ENCODE assay signal across 8 cellular contexts in genomic region chr3:189272500-189273119, GRCh38.
DNase-seq lines count a peak whose midpoint lies in the region; ATAC-seq and TF ChIP-seq lines count a peak whose summit lies in the region.

No MANE protein-coding gene starts in this region.

- intact Hi-C loops in left colon (cut with DNase I, micrococcal nuclease) = loop anchor here in 1 of 2 donors (10.0 kb wide), 1 partner anchor 672 kb away; no protein-coding TSS in a partner anchor
- intact Hi-C loops in esophagus muscularis mucosa (cut with DNase I) = no loop called here

- no peak overlapping the region for H3K27ac ChIP-seq in esophagus muscularis mucosa (replicated peaks in 1 of 4)

- 71% methylated on average over 4 of the region's 4 CpGs for WGBS in esophagus muscularis mucosa

- in situ Hi-C loops in SK-MEL-5 (cut with HindIII; ENCODE audit: low pct_unique_long_range_greater_than_20kb, low sequenced_read_pairs) = no loop called here

- TF ChIP-seq POLR2A in erythroblast (IDR thresholded peaks at IDR 0.05; ENCODE audit: low read length) = no peak
- TF ChIP-seq POLR2A in esophagus muscularis mucosa (IDR thresholded peaks at IDR 0.05; ENCODE audit: low read depth) = no peak

- DNase-seq in Daoy (ENCODE audit: low read depth) = peak; percentile 9
- DNase-seq in SK-MEL-5 (ENCODE audit: low read depth, low spot score) = peak; percentile 43
- peak; percentile 41 for DNase-seq in kidney glomerular epithelial cell (lab: John Stamatoyannopoulos, UW)
- DNase-seq in erythroblast (lab: John Stamatoyannopoulos, UW) = no peak
- no peak for DNase-seq in left colon
- no peak for DNase-seq in GM03348 (ENCODE audit: low spot score)
- no peak for DNase-seq in esophagus muscularis mucosa (ENCODE audit: extremely low spot score)

- no peak overlapping the region for H3K4me3 ChIP-seq in esophagus muscularis mucosa

- peaks cover 0 to 39% (median 20%) of the 10 kb centered on the region in 4 donors for H3K4me1 ChIP-seq in esophagus muscularis mucosa

- TF ChIP-seq EP300 in esophagus muscularis mucosa (IDR thresholded peaks at IDR 0.05) = no peak

- no peaks in the 10 kb centered on the region for H3K9me3 ChIP-seq in esophagus muscularis mucosa

- TF ChIP-seq CTCF in esophagus muscularis mucosa (IDR thresholded peaks at IDR 0.05) = no peak

- no peaks in the 10 kb centered on the region for H3K27me3 ChIP-seq in esophagus muscularis mucosa

- no peaks in the 10 kb centered on the region for H3K36me3 ChIP-seq in esophagus muscularis mucosa

- ATAC-seq in HG03520 (IDR thresholded peaks at IDR 0.05; ENCODE audit: unreplicated experiment) = peak; percentile 42
- no peak for ATAC-seq in left colon

Comparison
In these comparisons a context has a peak if more than half of its experiments do, and no peak if none do; other contexts are left out.
1. DNase-seq: peak in Daoy (single experiment), SK-MEL-5 (single experiment) and kidney glomerular epithelial cell (single experiment); none in erythroblast (0 of 2), left colon (0 of 2), GM03348 (single experiment) and esophagus muscularis mucosa (single experiment).